8 cellular contexts compared by ENCODE assay signal in genomic region chr9:62897411-62898225, GRCh38.
A peak's percentile ranks its signal among the peaks of the same experiment; 100 is the strongest.
DNase-seq lines count a peak whose midpoint lies in the region; ATAC-seq and TF ChIP-seq lines count a peak whose summit lies in the region.
"Not testable (repeated sequence)": the region's sequence is repeated elsewhere in the genome, so short reads cannot be mapped to it uniquely, and the experiment has no call there.

No MANE protein-coding gene starts in this region.

- H3K4me3 Mint-ChIP-seq in CD4-positive, CD25-positive, alpha-beta regulatory T cell: peak overlapping the region in 3 of 4 donors; percentile 54 to 97 (median 74)
- peak overlapping the region; percentile 74 for H3K4me3 Mint-ChIP-seq in stimulated activated memory B cell treated with anti-CD40 and anti-IgM and Interleukin-4, amounts not matched to agents 10 μg/mL and 1 μg/mL and 100 μg/mL, for 72 hours

- not testable (repeated sequence) for TF ChIP-seq POLR2A in esophagus muscularis mucosa (IDR thresholded peaks at IDR 0.05; ENCODE audit: low read depth)

- not testable (repeated sequence) for ATAC-seq in CD4-positive, CD25-positive, alpha-beta regulatory T cell (ENCODE audit: low read depth in 2 of 2); left lobe of liver; stimulated activated memory B cell treated with anti-CD40 and anti-IgM and Interleukin-4, amounts not matched to agents 10 μg/mL and 1 μg/mL and 100 μg/mL, for 72 hours
- peak in 1 of 2 donors; percentile 44 for ATAC-seq in activated naive CD4-positive, alpha-beta T cell treated with anti-CD3 and anti-CD28 coated beads, Interleukin-2, amount 50 U/mL, for 72 hours

- H3K9me3 Mint-ChIP-seq in CD4-positive, CD25-positive, alpha-beta regulatory T cell; activated naive CD4-positive, alpha-beta T cell treated with anti-CD3 and anti-CD28 coated beads, Interleukin-2, amount 50 U/mL, for 72 hours; stimulated activated memory B cell treated with anti-CD40 and anti-IgM and Interleukin-4, amounts not matched to agents 10 μg/mL and 1 μg/mL and 100 μg/mL, for 72 hours: not testable (repeated sequence)

- peak overlapping the region; percentile 51 for H3K4me3 ChIP-seq in CD4-positive, CD25-positive, alpha-beta regulatory T cell (ENCODE audit: low read depth, low read length)
- H3K4me3 ChIP-seq in esophagus muscularis mucosa: peak overlapping the region; percentile 40 to 61 (median 54)
- H3K4me3 ChIP-seq in rectal smooth muscle tissue (ENCODE audit: low read length): peak overlapping the region; percentile 46

- peak overlapping the region in 1 of 3 donors; percentile 91 for H3K27ac Mint-ChIP-seq in CD4-positive, CD25-positive, alpha-beta regulatory T cell
- H3K27ac Mint-ChIP-seq in activated naive CD4-positive, alpha-beta T cell treated with anti-CD3 and anti-CD28 coated beads, Interleukin-2, amount 50 U/mL, for 72 hours: peak overlapping the region in 1 of 2 donors; percentile 95
- peak overlapping the region; percentile 66 for H3K27ac Mint-ChIP-seq in stimulated activated memory B cell treated with anti-CD40 and anti-IgM and Interleukin-4, amounts not matched to agents 10 μg/mL and 1 μg/mL and 100 μg/mL, for 72 hours

- H3K27me3 Mint-ChIP-seq in CD4-positive, CD25-positive, alpha-beta regulatory T cell; stimulated activated memory B cell treated with anti-CD40 and anti-IgM and Interleukin-4, amounts not matched to agents 10 μg/mL and 1 μg/mL and 100 μg/mL, for 72 hours: not testable (repeated sequence)

- TF ChIP-seq EP300 in esophagus muscularis mucosa (IDR thresholded peaks at IDR 0.05): not testable (repeated sequence)

- intact Hi-C loops in esophagus muscularis mucosa (cut with DNase I): not testable (repeated sequence)

- not testable (repeated sequence) for H3K27me3 ChIP-seq in CD4-positive, CD25-positive, alpha-beta regulatory T cell (ENCODE audit: control insufficient read depth, insufficient read depth, low read length); esophagus muscularis mucosa; rectal smooth muscle tissue (ENCODE audit: control insufficient read depth, insufficient read depth, low read length)

- not testable (repeated sequence) for H3K9ac ChIP-seq in rectal smooth muscle tissue (ENCODE audit: low read length)

- not testable (repeated sequence) for H3K4me1 Mint-ChIP-seq in CD4-positive, CD25-positive, alpha-beta regulatory T cell; stimulated activated memory B cell treated with anti-CD40 and anti-IgM and Interleukin-4, amounts not matched to agents 10 μg/mL and 1 μg/mL and 100 μg/mL, for 72 hours

- H3K36me3 Mint-ChIP-seq in CD4-positive, CD25-positive, alpha-beta regulatory T cell; activated naive CD4-positive, alpha-beta T cell treated with anti-CD3 and anti-CD28 coated beads, Interleukin-2, amount 50 U/mL, for 72 hours; stimulated activated memory B cell treated with anti-CD40 and anti-IgM and Interleukin-4, amounts not matched to agents 10 μg/mL and 1 μg/mL and 100 μg/mL, for 72 hours: not testable (repeated sequence)

- peak; percentile 42 to 77 (median 55) for DNase-seq in CD4-positive, CD25-positive, alpha-beta regulatory T cell
- peak; percentile 39 for DNase-seq in LHCN-M2 (ENCODE audit: low read depth)
- peak; percentile 61 for DNase-seq in activated CD4-positive, alpha-beta T cell treated with anti-CD3 and anti-CD28 coated beads for 1 hour
- DNase-seq in activated naive CD4-positive, alpha-beta T cell treated with anti-CD3 and anti-CD28 coated beads, Interleukin-2, amount 50 U/mL, for 72 hours (ENCODE audit: low spot score in 2 of 2): peak; percentile 53 to 74
- DNase-seq in esophagus muscularis mucosa (ENCODE audit: extremely low spot score): not testable (repeated sequence)
- peak; percentile 72 for DNase-seq in left lobe of liver (ENCODE audit: low spot score)

- H3K9me3 ChIP-seq in CD4-positive, CD25-positive, alpha-beta regulatory T cell (ENCODE audit: control insufficient read depth in 2 of 2, low read length in 2 of 2); esophagus muscularis mucosa: not testable (repeated sequence)

- H3K27ac ChIP-seq in CD4-positive, CD25-positive, alpha-beta regulatory T cell (ENCODE audit: insufficient read depth, low read length, poor library complexity, severe bottlenecking): peak overlapping the region; percentile 57
- H3K27ac ChIP-seq in esophagus muscularis mucosa (replicated peaks in 1 of 4) (peak overlapping the region; percentile 71 to 82 (median 78)), rectal smooth muscle tissue (ENCODE audit: low read depth, low read length) (peak overlapping the region; percentile 51)

- WGBS in esophagus muscularis mucosa: 11% methylated on average over 22 of the region's 48 CpGs

- H3K4me1 ChIP-seq in CD4-positive, CD25-positive, alpha-beta regulatory T cell (ENCODE audit: control insufficient read depth, insufficient read depth, low read length, poor library complexity, severe bottlenecking); esophagus muscularis mucosa; rectal smooth muscle tissue (ENCODE audit: control insufficient read depth, insufficient read depth, low read length): not testable (repeated sequence)

- H3K36me3 ChIP-seq in CD4-positive, CD25-positive, alpha-beta regulatory T cell (ENCODE audit: control insufficient read depth, insufficient read depth, low read length); esophagus muscularis mucosa; rectal smooth muscle tissue (ENCODE audit: control insufficient read depth, insufficient read depth, low read length): not testable (repeated sequence)

- TF ChIP-seq CTCF in esophagus muscularis mucosa (IDR thresholded peaks at IDR 0.05): not testable (repeated sequence)
